In genomic region chr3:16692486-16693378, GRCh38 we compare ENCODE assay signal across 24 cellular contexts.
"Had no signal": no experiment of that assay in that cellular context is flagged by ENCODE, and none has a peak within 500 bp of the region (broad histone marks: within the 10 kb centered on the region; RNA-seq: fewer than 3 reads in every experiment).

No MANE protein-coding gene starts in this region.

- DNase-seq: activated CD8-positive, alpha-beta memory T cell treated with anti-CD3 and anti-CD28 coated beads, Interleukin-2, amount 50 U/mL, for 4 hours; activated naive CD4-positive, alpha-beta T cell; activated naive CD8-positive, alpha-beta T cell treated with anti-CD3 and anti-CD28 coated beads, Interleukin-2, amount 10 ng/mL, durations not matched to agents 7 days and 5 days; activated T-cell treated with anti-CD3 and anti-CD28 coated beads, Interleukin-2, amount 50 U/mL, for 24 hours; amygdala; foreskin fibroblast; kidney; lower lobe of right lung; mesendoderm; naive B cell; occipital lobe; posterior cingulate gyrus; sigmoid colon; stimulated activated CD4-positive, alpha-beta T cell treated with anti-CD3 and anti-CD28 coated beads, Interleukin-15, amount 100 ng/mL, for 24 hours; stomach; T1000; transverse colon; uterus had no signal

- H3K4me3 ChIP-seq: lower lobe of right lung, sigmoid colon, smooth muscle cell, stomach, suprapubic skin, transverse colon, uterus had no signal

- H3K27ac ChIP-seq: epithelial cell of prostate, lower lobe of right lung, sigmoid colon, stomach, suprapubic skin, transverse colon, uterus had no signal

- FAIRE-seq: kidney had no signal

- H3K9me3 ChIP-seq: lower lobe of right lung, sigmoid colon, stomach, suprapubic skin, transverse colon, uterus had no signal

- H3K27me3 ChIP-seq: sigmoid colon, stomach, suprapubic skin, transverse colon, uterus had no signal

- H3K36me3 ChIP-seq: lower lobe of right lung, sigmoid colon, stomach, suprapubic skin, transverse colon, uterus had no signal

- ATAC-seq: left lobe of liver; lower lobe of right lung; stimulated activated memory B cell treated with anti-CD40 and anti-IgM and Interleukin-4, amounts not matched to agents 10 μg/mL and 1 μg/mL and 100 μg/mL, for 72 hours; WTC11 had no signal

- H3K4me1 ChIP-seq: lower lobe of right lung, sigmoid colon, suprapubic skin, transverse colon, uterus had no signal

- H3K4me2 ChIP-seq: smooth muscle cell had no signal
